ENCODE assay signal across 14 cellular contexts in genomic region chrX:41870719-41871151, GRCh38. TPM values are rescaled to one million over a fixed set of nuclear protein-coding genes. Genes with fewer than 3 reads are reported as not detected.
DNase-seq lines count a peak whose midpoint lies in the region; ATAC-seq and TF ChIP-seq lines count a peak whose summit lies in the region.
"Had no signal": no experiment of that assay in that cellular context is flagged by ENCODE, and none has a peak within 500 bp of the region (broad histone marks: within the 10 kb centered on the region; RNA-seq: fewer than 3 reads in every experiment).

No MANE protein-coding gene starts in this region.

- ATAC-seq in GM18517 (IDR thresholded peaks at IDR 0.05; ENCODE audit: unreplicated experiment) (peak; percentile 75), GM21786 (IDR thresholded peaks at IDR 0.05; ENCODE audit: unreplicated experiment) (peak; percentile 84), mucosa of descending colon (peak; percentile 80)

- H3K36me3 ChIP-seq in mucosa of descending colon (ENCODE audit: low read depth) (no peaks in the 10 kb centered on the region), esophagus squamous epithelium (no peaks in the 10 kb centered on the region), Karpas-422 (ENCODE audit: insufficient read depth, low read length) (no peaks in the 10 kb centered on the region)
- no peaks in the 10 kb centered on the region for H3K36me3 ChIP-seq in effector memory CD4-positive, alpha-beta T cell (ENCODE audit: control insufficient read depth, insufficient read depth, low read length)
- H3K36me3 ChIP-seq: SJSA1 had no signal

- no peak overlapping the region for H3K9ac ChIP-seq in Karpas-422 (ENCODE audit: low read length)

- H3K4me1 ChIP-seq in mucosa of descending colon (ENCODE audit: low read depth) (no peaks in the 10 kb centered on the region), esophagus squamous epithelium (no peaks in the 10 kb centered on the region), Karpas-422 (ENCODE audit: low read length) (no peaks in the 10 kb centered on the region)
- peaks cover 5% of the 10 kb centered on the region for H3K4me1 ChIP-seq in effector memory CD4-positive, alpha-beta T cell (ENCODE audit: control insufficient read depth, insufficient read depth, low read length, poor library complexity, severe bottlenecking)
- H3K4me1 ChIP-seq: SJSA1 had no signal

- no peaks in the 10 kb centered on the region for H3K9me2 ChIP-seq in Karpas-422 (replicated peaks; ENCODE audit: insufficient read depth, low read length)

- WGBS in esophagus squamous epithelium, 2 donors: 50 to 91% methylated on average over 1 to 2 of the region's 2 CpGs

- H2AFZ ChIP-seq in Karpas-422 (ENCODE audit: low read length): no peak overlapping the region

- no peak overlapping the region for H3K4me3 ChIP-seq in mucosa of descending colon
- no peak overlapping the region for H3K4me3 ChIP-seq in esophagus squamous epithelium
- no peak overlapping the region for H3K4me3 ChIP-seq in effector memory CD4-positive, alpha-beta T cell (ENCODE audit: insufficient read depth, low read depth, low read length, poor library complexity, severe bottlenecking)
- no peak overlapping the region for H3K4me3 ChIP-seq in Karpas-422 (ENCODE audit: low read length)
- H3K4me3 ChIP-seq: dorsolateral prefrontal cortex, SJSA1, skin epidermis had no signal

- TF ChIP-seq POLR2A in esophagus squamous epithelium (IDR thresholded peaks at IDR 0.05): no peak

- no peaks in the 10 kb centered on the region for H3K9me3 ChIP-seq in mucosa of descending colon
- no peaks in the 10 kb centered on the region for H3K9me3 ChIP-seq in esophagus squamous epithelium
- H3K9me3 ChIP-seq in effector memory CD4-positive, alpha-beta T cell (ENCODE audit: control insufficient read depth, low read length): no peaks in the 10 kb centered on the region
- H3K9me3 ChIP-seq in Karpas-422 (ENCODE audit: low read length): peaks cover 5% of the 10 kb centered on the region; the same call in 1 of the 2 replicates
- H3K9me3 ChIP-seq: SJSA1 had no signal

- no peaks in the 10 kb centered on the region for H3K79me2 ChIP-seq in Karpas-422 (ENCODE audit: low read length)

- H3K27ac ChIP-seq in esophagus squamous epithelium: no peak overlapping the region
- no peak overlapping the region for H3K27ac ChIP-seq in effector memory CD4-positive, alpha-beta T cell (ENCODE audit: insufficient read depth, low read length, poor library complexity, severe bottlenecking)
- no peak overlapping the region for H3K27ac ChIP-seq in Karpas-422 (ENCODE audit: low read length)
- H3K27ac ChIP-seq: dorsolateral prefrontal cortex, SJSA1, skin epidermis had no signal

- no peak overlapping the region for H3K4me2 ChIP-seq in Karpas-422 (ENCODE audit: low read depth, low read length, poor library complexity, severe bottlenecking)

- intact Hi-C loops in mucosa of descending colon (cut with DNase I, micrococcal nuclease) (no loop called here), esophagus squamous epithelium (cut with DNase I) (no loop called here)

- TF ChIP-seq CTCF in mucosa of descending colon (IDR thresholded peaks at IDR 0.05) (no peak), esophagus squamous epithelium (IDR thresholded peaks at IDR 0.05) (no peak)

- DNase-seq in NCI-H69 (lab: John Stamatoyannopoulos, UW) (peak; percentile 31), mucosa of descending colon (peak in 2 of 3 donors; percentile 23 to 52), esophagus squamous epithelium (lab: John Stamatoyannopoulos, UW) (no peak), SIG-M5 (lab: John Stamatoyannopoulos, UW) (no peak), Karpas-422 (no peak)
- no peak for DNase-seq in effector memory CD4-positive, alpha-beta T cell
- DNase-seq: activated CD4-positive, alpha-beta memory T cell treated with anti-CD3 and anti-CD28 coated beads for 36 hours; activated effector memory CD4-positive, alpha-beta T cell treated with Interleukin-2 at 50 U/mL for 16 hours; dorsolateral prefrontal cortex; NCI-H1694 had no signal

- no peaks in the 10 kb centered on the region for H4K20me1 ChIP-seq in Karpas-422 (ENCODE audit: insufficient read depth, low read depth, low read length)

- H3K27me3 ChIP-seq in esophagus squamous epithelium (peaks cover 0 to 4% (median 0%) of the 10 kb centered on the region in 4 donors), Karpas-422 (ENCODE audit: low read length) (no peaks in the 10 kb centered on the region)
- H3K27me3 ChIP-seq in effector memory CD4-positive, alpha-beta T cell (replicated peaks; ENCODE audit: control insufficient read depth, insufficient read depth, low read length, poor library complexity, severe bottlenecking): no peaks in the 10 kb centered on the region
- H3K27me3 ChIP-seq: SJSA1 had no signal

RNA-seq across cellular contexts. Expression of gene CASK, which starts 52.6 kb away (rescaled TPM):
- total RNA-seq in mucosa of descending colon (100 to 1,000 TPM in 1 of 3 donors, 10 to 100 TPM in 2; 50.6 to 108 (median 83.3) TPM), esophagus squamous epithelium (10 to 100 TPM; 32.3 to 57.4 (median 36.0) TPM)
- not detected in 2 replicates for total RNA-seq in Karpas-422 (2014; rRNA removed; shearing (Covaris generic); ENCODE audit: low replicate concordance)

Comparison
In these comparisons a context has a peak if more than half of its experiments do, and no peak if none do; other contexts are left out.
1. DNase-seq: peak in NCI-H69 (single experiment) and mucosa of descending colon (2 of 3); none in esophagus squamous epithelium (single experiment), SIG-M5 (single experiment), effector memory CD4-positive, alpha-beta T cell (0 of 3) and Karpas-422 (single experiment).
2. RNA of gene CASK, which starts 52.6 kb away (total RNA-seq): 50.6 to 108 TPM in mucosa of descending colon and 32.3 to 57.4 TPM in esophagus squamous epithelium; not detected in Karpas-422; every median in the first group is over 10 times any median in the second.
3. Peak in every context shown above with its lines, with median percentiles within 50 percentile points of each other: ATAC-seq.